In the genomic region with DNA sequence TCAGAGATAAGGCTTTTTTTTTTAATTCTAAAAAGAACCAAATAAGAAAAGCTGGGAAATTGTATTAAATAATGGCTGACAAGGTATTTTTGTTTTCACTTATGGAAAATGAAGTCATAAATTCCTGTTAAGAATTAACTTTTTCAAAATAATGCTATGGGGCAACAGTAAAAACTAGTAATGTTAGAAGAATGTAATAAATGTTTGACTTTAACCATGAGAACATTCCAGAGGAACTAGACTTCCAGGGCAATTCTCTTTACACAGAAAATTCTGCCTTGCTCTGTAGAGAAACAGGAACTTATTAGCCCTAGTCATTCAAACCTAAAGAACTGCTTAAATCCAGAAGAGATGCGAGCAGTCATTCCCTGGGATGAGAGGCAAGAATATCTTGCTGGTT, we compare ENCODE assay signal across 13 cellular contexts.
DNase-seq lines count a peak whose midpoint lies in the region; ATAC-seq and TF ChIP-seq lines count a peak whose summit lies in the region.
"Had no signal": no experiment of that assay in that cellular context is flagged by ENCODE, and none has a peak within 500 bp of the region (broad histone marks: within the 10 kb centered on the region; RNA-seq: fewer than 3 reads in every experiment).

No MANE protein-coding gene starts in this region.

- H3K4me3 ChIP-seq in AG10803 (ENCODE audit: low read length): no peak overlapping the region
- H3K4me3 ChIP-seq in Panc1 (ENCODE audit: low read depth in 2 of 2, low read length in 2 of 2): no peak overlapping the region
- H3K4me3 ChIP-seq in Karpas-422 (ENCODE audit: low read length): no peak overlapping the region

- no peaks in the 10 kb centered on the region for H3K9me2 ChIP-seq in Karpas-422 (replicated peaks; ENCODE audit: insufficient read depth, low read length)

- no peaks in the 10 kb centered on the region for H4K20me1 ChIP-seq in Karpas-422 (ENCODE audit: insufficient read depth, low read depth, low read length)

- POLR2A ChIA-PET in Panc1 (lab: Charles Lee): no interaction called here

- DNase-seq in AG10803 (ENCODE audit: low read depth) (peak; percentile 84), Panc1 (ENCODE audit: low read depth, low spot score) (peak; percentile 52), epithelial cell of prostate (ENCODE audit: low read depth, low spot score) (peak; percentile 16), non-pigmented ciliary epithelial cell (ENCODE audit: low read depth) (peak; percentile 87), Karpas-422 (no peak), DMS79 treated with DMSO at 0.1 percent for 48 hours (lab: John Stamatoyannopoulos, UW) (no peak)
- DNase-seq: activated CD4-positive, alpha-beta T cell treated with anti-CD3 and anti-CD28 coated beads for 4 hours; activated naive CD4-positive, alpha-beta T cell; effector CD4-positive, alpha-beta T cell; natural killer cell; NCI-H524 had no signal

- in situ Hi-C loops in Panc1 (cut with HindIII; ENCODE audit: low pct_unique_long_range_greater_than_20kb, low sequenced_read_pairs): no loop called here

- H3K36me3 ChIP-seq in Panc1 (ENCODE audit: control insufficient read depth, insufficient read depth, low read length) (no peaks in the 10 kb centered on the region), Karpas-422 (ENCODE audit: insufficient read depth, low read length) (no peaks in the 10 kb centered on the region)

- H3K79me2 ChIP-seq in Karpas-422 (ENCODE audit: low read length): no peaks in the 10 kb centered on the region

- peaks cover 6% of the 10 kb centered on the region; the same call in 1 of the 2 replicates for H3K4me1 ChIP-seq in Panc1 (ENCODE audit: control insufficient read depth, insufficient read depth, low read length)
- no peaks in the 10 kb centered on the region for H3K4me1 ChIP-seq in Karpas-422 (ENCODE audit: low read length)

- H3K4me2 ChIP-seq in Karpas-422 (ENCODE audit: low read depth, low read length, poor library complexity, severe bottlenecking): no peak overlapping the region

- ATAC-seq in Panc1 (no peak; the same call in 1 of the 2 replicates), HG02884 (IDR thresholded peaks at IDR 0.05; ENCODE audit: unreplicated experiment) (no peak), HG03196 (IDR thresholded peaks at IDR 0.05; ENCODE audit: unreplicated experiment) (no peak)
- ATAC-seq: natural killer cell had no signal

- H3K9ac ChIP-seq in Karpas-422 (ENCODE audit: low read length): no peak overlapping the region

- H3K9me3 ChIP-seq in Panc1 (ENCODE audit: control insufficient read depth, insufficient read depth, low read depth, low read length): peaks cover under 1% of the 10 kb centered on the region; the same call in 1 of the 2 replicates
- peaks cover 4% of the 10 kb centered on the region; the same call in 1 of the 2 replicates for H3K9me3 ChIP-seq in Karpas-422 (ENCODE audit: low read length)

- H2AFZ ChIP-seq in Karpas-422 (ENCODE audit: low read length): no peak overlapping the region

- CTCF ChIA-PET in Panc1 (lab: Charles Lee): no interaction called here

- TF ChIP-seq CTCF in AG10803 (conservative IDR thresholded peaks at IDR 0.05; ENCODE audit: low read length) (no peak), Panc1 (IDR thresholded peaks at IDR 0.05) (no peak)

- intact Hi-C loops in Panc1 (cut with micrococcal nuclease; ENCODE audit: unreplicated experiment): no loop called here

- BruUV-seq in Panc1 (replicated peaks; lab: Mats Ljungman, UMichigan): no TSS peak

- peak overlapping the region; percentile 58; the same call in 1 of the 2 replicates for H3K27ac ChIP-seq in Panc1 (ENCODE audit: low read length)
- peak overlapping the region; percentile 85 for H3K27ac ChIP-seq in epithelial cell of prostate
- no peak overlapping the region for H3K27ac ChIP-seq in Karpas-422 (ENCODE audit: low read length)

- H3K27me3 ChIP-seq in Panc1 (ENCODE audit: control insufficient read depth, insufficient read depth, low read length) (no peaks in the 10 kb centered on the region), Karpas-422 (ENCODE audit: low read length) (no peaks in the 10 kb centered on the region)

Comparison
In these comparisons a context has a peak if more than half of its experiments do, and no peak if none do; other contexts are left out.
1. DNase-seq: peak in AG10803 (single experiment), Panc1 (single experiment), epithelial cell of prostate (single experiment) and non-pigmented ciliary epithelial cell (single experiment); none in Karpas-422 (single experiment) and DMS79 treated with DMSO at 0.1 percent for 48 hours (single experiment).